Comparison of ENCODE assay signal across 22 cellular contexts in genomic region chr14:81476816-81477215, GRCh38.
"Had no signal": no experiment of that assay in that cellular context is flagged by ENCODE, and none has a peak within 500 bp of the region (broad histone marks: within the 10 kb centered on the region; RNA-seq: fewer than 3 reads in every experiment).

No MANE protein-coding gene starts in this region.

- H3K4me3 Mint-ChIP-seq: nephron; stimulated activated memory B cell treated with anti-CD40 and anti-IgM and Interleukin-4, amounts not matched to agents 10 μg/mL and 1 μg/mL and 100 μg/mL, for 72 hours; stimulated activated naive CD8-positive, alpha-beta T cell treated with anti-CD3 and anti-CD28 coated beads, Interleukin-15, Interleukin-2, amounts not matched to agents 100 ng/mL and 50 ng/mL, for 24 hours had no signal

- H3K27ac Mint-ChIP-seq: stimulated activated memory B cell treated with anti-CD40 and anti-IgM and Interleukin-4, amounts not matched to agents 10 μg/mL and 1 μg/mL and 100 μg/mL, for 72 hours; stimulated activated naive CD8-positive, alpha-beta T cell treated with anti-CD3 and anti-CD28 coated beads, Interleukin-15, Interleukin-2, amounts not matched to agents 100 ng/mL and 50 ng/mL, for 24 hours had no signal

- H3K9me3 Mint-ChIP-seq: nephron; stimulated activated memory B cell treated with anti-CD40 and anti-IgM and Interleukin-4, amounts not matched to agents 10 μg/mL and 1 μg/mL and 100 μg/mL, for 72 hours; stimulated activated naive CD8-positive, alpha-beta T cell treated with anti-CD3 and anti-CD28 coated beads, Interleukin-15, Interleukin-2, amounts not matched to agents 100 ng/mL and 50 ng/mL, for 24 hours had no signal

- H3K4me1 Mint-ChIP-seq: nephron had no signal

- H3K27ac ChIP-seq: left lung, lower lobe of right lung, neutrophil, spleen, tibial artery, vagina had no signal

- H3K4me3 ChIP-seq: dorsolateral prefrontal cortex, gastrocnemius medialis, left lung, lower lobe of right lung, spleen, tibial artery, upper lobe of right lung, vagina had no signal

- ATAC-seq: left lung; sciatic nerve; stimulated activated memory B cell treated with anti-CD40 and anti-IgM and Interleukin-4, amounts not matched to agents 10 μg/mL and 1 μg/mL and 100 μg/mL, for 72 hours; upper lobe of right lung had no signal

- H3K27me3 Mint-ChIP-seq: stimulated activated memory B cell treated with anti-CD40 and anti-IgM and Interleukin-4, amounts not matched to agents 10 μg/mL and 1 μg/mL and 100 μg/mL, for 72 hours; stimulated activated naive CD8-positive, alpha-beta T cell treated with anti-CD3 and anti-CD28 coated beads, Interleukin-15, Interleukin-2, amounts not matched to agents 100 ng/mL and 50 ng/mL, for 24 hours had no signal

- H3K4me1 ChIP-seq: left lung, lower lobe of right lung, tibial artery, upper lobe of right lung had no signal

- DNase-seq: cortex of kidney; dorsolateral prefrontal cortex; effector CD8-positive, alpha-beta T cell; gastrocnemius medialis; islet precursor cell; left lung; lower lobe of right lung; mesenchymal stem cell; midbrain; posterior cingulate gyrus; spleen; stimulated activated CD4-positive, alpha-beta T cell treated with anti-CD3 and anti-CD28 coated beads, Interleukin-15, amount 100 ng/mL, for 24 hours; stimulated activated CD4-positive, alpha-beta T cell treated with anti-CD3 and anti-CD28 coated beads, Interleukin-1b, Interleukin-23, amount 100 ng/mL, for 48 hours; stimulated activated CD4-positive, alpha-beta T cell treated with anti-CD3 and anti-CD28 coated beads, Interleukin-4, amount 100 ng/mL, for 24 hours; tibial artery; upper lobe of right lung had no signal

- H3K9me3 ChIP-seq: gastrocnemius medialis, left lung, lower lobe of right lung, neutrophil, spleen, tibial artery, upper lobe of right lung, vagina had no signal

- H3K27me3 ChIP-seq: dorsolateral prefrontal cortex, gastrocnemius medialis, left lung, neutrophil, spleen, tibial artery, upper lobe of right lung, vagina had no signal
